In genomic region chr12:81520064-81520945, GRCh38 we compare ENCODE assay signal across 10 cellular contexts.
A peak's percentile ranks its signal among the peaks of the same experiment; 100 is the strongest.
DNase-seq lines count a peak whose midpoint lies in the region; ATAC-seq and TF ChIP-seq lines count a peak whose summit lies in the region.
"Had no signal": no experiment of that assay in that cellular context is flagged by ENCODE, and none has a peak within 500 bp of the region (broad histone marks: within the 10 kb centered on the region; RNA-seq: fewer than 3 reads in every experiment).

No MANE protein-coding gene starts in this region.

- ATAC-seq in GM18867 (IDR thresholded peaks at IDR 0.05; ENCODE audit: unreplicated experiment) (peak; percentile 77), HG02759 (IDR thresholded peaks at IDR 0.05; ENCODE audit: unreplicated experiment) (peak; percentile 81), PC-3 (no peak)
- ATAC-seq: GM23338 had no signal

- no peaks in the 10 kb centered on the region for H3K36me3 Mint-ChIP-seq in osteocyte (ENCODE audit: unreplicated experiment)

- H2AFZ ChIP-seq in PC-3 (ENCODE audit: low read length): peak overlapping the region; percentile 39
- H2AFZ ChIP-seq: GM23338 had no signal

- H3K79me2 ChIP-seq in PC-3 (ENCODE audit: low read length): no peaks in the 10 kb centered on the region

- H3K4me3 Mint-ChIP-seq in osteocyte (ENCODE audit: unreplicated experiment): peak overlapping the region; percentile 20
- H3K4me3 Mint-ChIP-seq: GM23338 had no signal

- H3K9me3 Mint-ChIP-seq in osteocyte (ENCODE audit: unreplicated experiment): no peaks in the 10 kb centered on the region
- H3K9me3 Mint-ChIP-seq: GM23338 had no signal

- WGBS in ovary, 3 donors: 71 to 83% (median 72%) methylated on average over 6 of the region's 6 CpGs

- no peaks in the 10 kb centered on the region for H3K4me1 Mint-ChIP-seq in osteocyte (ENCODE audit: unreplicated experiment)
- H3K4me1 Mint-ChIP-seq: GM23338 had no signal

- H3K27me3 ChIP-seq in PC-3 (ENCODE audit: low read length) (no peaks in the 10 kb centered on the region), ovary (no peaks in the 10 kb centered on the region)
- H3K27me3 ChIP-seq: thyroid gland had no signal

- TF ChIP-seq EP300 in ovary (IDR thresholded peaks at IDR 0.05): no peak

- no peaks in the 10 kb centered on the region for H3F3A ChIP-seq in PC-3 (ENCODE audit: low read length, unreplicated experiment)

- TF ChIP-seq CTCF in PC-3 (conservative IDR thresholded peaks at IDR 0.05; ENCODE audit: low read depth, low read length): no peak
- TF ChIP-seq CTCF in osteocyte (IDR thresholded peaks at IDR 0.05): no peak
- no peak for TF ChIP-seq CTCF in ovary (IDR thresholded peaks at IDR 0.05)

- no peaks in the 10 kb centered on the region for H4K20me1 ChIP-seq in PC-3 (ENCODE audit: low read length)

- H3K4me1 ChIP-seq in PC-3 (ENCODE audit: insufficient read depth, low read length): 0 out of 2 replicates have a peak, but pooled peaks cover 3% of the 10 kb centered on the region
- peaks cover 2% of the 10 kb centered on the region for H3K4me1 ChIP-seq in ovary (ENCODE audit: insufficient read depth)
- H3K4me1 ChIP-seq: thyroid gland had no signal

- DNase-seq in PC-3: no peak
- no peak for DNase-seq in osteocyte (ENCODE audit: extremely low spot score, unreplicated experiment)
- no peak for DNase-seq in effector CD8-positive, alpha-beta T cell (lab: John Stamatoyannopoulos, UW)
- no peak for DNase-seq in ovary
- DNase-seq in GM03348 (ENCODE audit: low spot score): no peak
- DNase-seq: SIG-M5, thyroid gland had no signal

- H3K4me3 ChIP-seq in PC-3 (ENCODE audit: low read length) (peak overlapping the region; percentile 56), ovary (no peak overlapping the region)
- H3K4me3 ChIP-seq: GM23338, thyroid gland had no signal

- H3K36me3 ChIP-seq in PC-3 (ENCODE audit: low read depth, low read length) (no peaks in the 10 kb centered on the region), ovary (no peaks in the 10 kb centered on the region)
- H3K36me3 ChIP-seq: thyroid gland had no signal

- no peak overlapping the region for H3K27ac Mint-ChIP-seq in osteocyte (ENCODE audit: unreplicated experiment)
- H3K27ac Mint-ChIP-seq: GM23338 had no signal

- no peak overlapping the region for H3K9ac ChIP-seq in PC-3 (ENCODE audit: low read length)

- no peak for TF ChIP-seq POLR2A in ovary (IDR thresholded peaks at IDR 0.05)

- POLR2A ChIA-PET in PC-3 (lab: Charles Lee; ENCODE audit: unreplicated experiment): no interaction called here

- no TSS peak for BruUV-seq in PC-3 (replicated peaks; lab: Mats Ljungman, UMichigan)

- H3K9me2 ChIP-seq in PC-3 (replicated peaks; ENCODE audit: low read length): no peaks in the 10 kb centered on the region

- CTCF ChIA-PET in PC-3 (lab: Charles Lee): no interaction called here

- H3K27me3 Mint-ChIP-seq in osteocyte (ENCODE audit: unreplicated experiment): peaks cover 2% of the 10 kb centered on the region

- peak overlapping the region; percentile 42 for H3K4me2 ChIP-seq in PC-3 (ENCODE audit: low read length)
- H3K4me2 ChIP-seq: GM23338 had no signal

- H3K9me3 ChIP-seq in PC-3 (ENCODE audit: low read length) (peaks cover 5% of the 10 kb centered on the region; the same call in 1 of the 2 replicates), ovary (no peaks in the 10 kb centered on the region)
- H3K9me3 ChIP-seq: thyroid gland had no signal

- intact Hi-C loops in PC-3 (cut with micrococcal nuclease) (no loop called here), ovary (cut with DNase I) (no loop called here)

- H3K27ac ChIP-seq in PC-3 (ENCODE audit: low read length) (no peak overlapping the region), ovary (no peak overlapping the region)
- H3K27ac ChIP-seq: thyroid gland had no signal
